18 cellular contexts compared by ENCODE assay signal in genomic region chr6:44650947-44651346, GRCh38.
DNase-seq lines count a peak whose midpoint lies in the region; ATAC-seq and TF ChIP-seq lines count a peak whose summit lies in the region.
"Had no signal": no experiment of that assay in that cellular context is flagged by ENCODE, and none has a peak within 500 bp of the region (broad histone marks: within the 10 kb centered on the region; RNA-seq: fewer than 3 reads in every experiment).

No MANE protein-coding gene starts in this region.

- peaks cover 3% of the 10 kb centered on the region; the same call in 1 of the 2 replicates for H3K27me3 Mint-ChIP-seq in HFFc6 (ENCODE audit: insufficient read depth)

- ATAC-seq in HG03439 (IDR thresholded peaks at IDR 0.05; ENCODE audit: unreplicated experiment), result no peak
- ATAC-seq: naive thymus-derived CD4-positive, alpha-beta T cell; pancreas had no signal

- peaks cover 73% of the 10 kb centered on the region for H3K4me1 Mint-ChIP-seq in HFFc6 (ENCODE audit: low read depth)

- no peaks in the 10 kb centered on the region for H3K36me3 Mint-ChIP-seq in HFFc6 (ENCODE audit: low read depth)

- no peak overlapping the region for H3K4me3 Mint-ChIP-seq in HFFc6
- H3K4me3 Mint-ChIP-seq: naive thymus-derived CD4-positive, alpha-beta T cell; stimulated activated naive CD8-positive, alpha-beta T cell treated with anti-CD3 and anti-CD28 coated beads, Interleukin-15, Interleukin-2, amounts not matched to agents 100 ng/mL and 50 ng/mL, for 24 hours had no signal

- H3K27ac Mint-ChIP-seq in HFFc6, result no peak overlapping the region
- H3K27ac Mint-ChIP-seq: naive thymus-derived CD4-positive, alpha-beta T cell; stimulated activated naive CD8-positive, alpha-beta T cell treated with anti-CD3 and anti-CD28 coated beads, Interleukin-15, Interleukin-2, amounts not matched to agents 100 ng/mL and 50 ng/mL, for 24 hours had no signal

- no peak for TF ChIP-seq CTCF in HFFc6 (IDR thresholded peaks at IDR 0.05)

- no peaks in the 10 kb centered on the region for H3K9me3 Mint-ChIP-seq in HFFc6
- H3K9me3 Mint-ChIP-seq: stimulated activated naive CD8-positive, alpha-beta T cell treated with anti-CD3 and anti-CD28 coated beads, Interleukin-15, Interleukin-2, amounts not matched to agents 100 ng/mL and 50 ng/mL, for 24 hours had no signal

- peak; percentile 35 for DNase-seq in AG08395 (ENCODE audit: low spot score)
- peak; percentile 46 for DNase-seq in HFFc6
- DNase-seq in T1000 (lab: John Stamatoyannopoulos, UW), result peak; percentile 25
- peak; percentile 42 for DNase-seq in hepatic stellate cell (ENCODE audit: low spot score)
- DNase-seq in NCI-H446 treated with DMSO at 0.1 percent for 48 hours (lab: John Stamatoyannopoulos, UW), result no peak
- DNase-seq in NCI-H1105 (lab: John Stamatoyannopoulos, UW), result no peak
- DNase-seq in pons (ENCODE audit: low spot score), result no peak
- DNase-seq: activated CD4-positive, CD25-positive, alpha-beta regulatory T cell; esophagus squamous epithelium; Kasumi-1; naive thymus-derived CD4-positive, alpha-beta T cell; NCI-H2227 treated with DMSO at 0.1 percent for 48 hours; pancreas; SHP77; stimulated activated CD4-positive, alpha-beta T cell treated with anti-CD3 and anti-CD28 coated beads, Interleukin-1b, Interleukin-23, amount 100 ng/mL, for 48 hours; T-helper 2 cell had no signal

Comparison
In these comparisons a context has a peak if more than half of its experiments do, and no peak if none do; other contexts are left out.
1. DNase-seq: peak in AG08395 (single experiment), HFFc6 (single experiment), T1000 (single experiment) and hepatic stellate cell (single experiment); none in NCI-H446 treated with DMSO at 0.1 percent for 48 hours (single experiment), NCI-H1105 (single experiment) and pons (single experiment).